1 cellular context compared by ENCODE assay signal in the genomic region with DNA sequence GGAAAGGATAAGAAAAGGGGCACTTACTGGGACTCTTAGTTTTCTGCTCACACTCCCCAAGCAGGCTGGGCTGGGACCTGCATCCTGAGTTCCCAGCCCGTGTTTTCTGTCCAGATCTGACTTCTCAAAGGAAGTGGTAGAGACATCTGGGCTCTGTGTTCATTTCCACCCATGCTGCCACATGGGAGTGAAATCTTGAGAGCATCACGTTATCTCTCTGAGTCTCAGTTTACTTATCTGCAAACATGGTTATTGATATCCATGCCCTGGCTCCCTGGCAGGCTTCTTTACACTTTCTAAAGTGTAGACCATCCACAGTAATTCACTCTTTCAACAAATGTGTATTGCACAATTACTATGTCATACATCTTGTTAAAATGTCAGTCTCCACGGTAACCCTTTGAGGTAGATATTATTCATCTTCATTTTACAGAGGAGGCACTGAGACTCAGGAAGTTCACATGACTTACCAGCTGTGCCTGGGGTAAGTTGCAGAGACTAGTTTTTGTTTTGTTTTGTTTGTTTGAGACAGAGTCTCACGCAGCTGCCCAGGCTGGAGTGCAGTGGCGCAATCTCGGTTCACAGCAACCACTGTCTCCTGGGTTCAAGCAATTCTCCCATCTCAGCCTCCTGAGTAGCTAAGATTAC.
TF ChIP-seq lines count a peak whose summit lies in the region.

No MANE protein-coding gene starts in this region.

TF ChIP-seq in IMR-90, 13 proteins besides CTCF, POLR2A, EP300 and RAD21 (continued from another document):
- TF ChIP-seq NFE2L2 (IDR thresholded peaks at IDR 0.05; ENCODE audit: low read depth, low read length), result no peak
